16 cellular contexts compared by ENCODE assay signal in the genomic region with DNA sequence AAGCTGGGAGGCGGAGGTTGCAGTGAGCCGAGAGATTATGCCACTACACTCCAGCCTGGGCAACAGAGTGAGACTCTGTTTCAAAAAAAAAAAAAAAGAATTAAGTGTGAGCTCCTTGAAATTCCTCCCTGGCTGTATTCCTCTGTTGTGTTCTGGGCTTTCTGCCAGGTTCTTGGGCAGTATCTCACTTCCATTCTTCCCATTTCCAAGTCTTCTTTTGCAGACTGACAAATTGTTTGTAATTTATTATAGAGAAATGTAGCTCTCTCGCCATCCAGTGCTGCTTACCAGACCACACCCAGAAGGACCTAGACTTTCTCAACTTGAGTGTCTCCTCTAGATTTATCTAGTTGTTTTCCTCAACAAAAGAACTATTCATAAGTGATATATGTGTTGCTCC.
DNase-seq lines count a peak whose midpoint lies in the region; ATAC-seq, FAIRE-seq and TF ChIP-seq lines count a peak whose summit lies in the region.
"Had no signal": no experiment of that assay in that cellular context is flagged by ENCODE, and none has a peak within 500 bp of the region (broad histone marks: within the 10 kb centered on the region; RNA-seq: fewer than 3 reads in every experiment).

No MANE protein-coding gene starts in this region.

- no peaks in the 10 kb centered on the region for H3K9me3 Mint-ChIP-seq in activated T-helper 2 cell treated with anti-CD3 and anti-CD28 coated beads, Interferon-gamma antibody, Interleukin-2, Interleukin-4, amounts not matched to agents 10 μg/mL and 5 μg/mL and 100 μg/mL, durations not matched to agents 14 hours and 24 hours and 36 hours

- H3F3A ChIP-seq in GM23248 (ENCODE audit: insufficient read depth), result peaks cover 11% of the 10 kb centered on the region; the same call in 1 of the 2 replicates

- H3K4me1 Mint-ChIP-seq in activated T-helper 2 cell treated with anti-CD3 and anti-CD28 coated beads, Interferon-gamma antibody, Interleukin-2, Interleukin-4, amounts not matched to agents 10 μg/mL and 5 μg/mL and 100 μg/mL, durations not matched to agents 14 hours and 24 hours and 36 hours (ENCODE audit: low read depth), result no peaks in the 10 kb centered on the region
- H3K4me1 Mint-ChIP-seq: stimulated activated naive CD8-positive, alpha-beta T cell treated with anti-CD3 and anti-CD28 coated beads, Interleukin-15, amount 100 ng/mL, for 72 hours had no signal

- H3K27me3 Mint-ChIP-seq in activated T-helper 2 cell treated with anti-CD3 and anti-CD28 coated beads, Interferon-gamma antibody, Interleukin-2, Interleukin-4, amounts not matched to agents 10 μg/mL and 5 μg/mL and 100 μg/mL, durations not matched to agents 14 hours and 24 hours and 36 hours (ENCODE audit: low read depth), result no peaks in the 10 kb centered on the region
- H3K27me3 Mint-ChIP-seq: stimulated activated naive CD8-positive, alpha-beta T cell treated with anti-CD3 and anti-CD28 coated beads, Interleukin-15, amount 100 ng/mL, for 72 hours had no signal

- H3K9me2 ChIP-seq in GM23248 (ENCODE audit: insufficient read depth), result no peaks in the 10 kb centered on the region

- H3K27ac ChIP-seq in GM23248 (peak overlapping the region; percentile 27), SJSA1 (no peak overlapping the region)
- H3K27ac ChIP-seq: coronary artery, heart right ventricle, parathyroid adenoma had no signal

- H3K36me3 Mint-ChIP-seq in activated T-helper 2 cell treated with anti-CD3 and anti-CD28 coated beads, Interferon-gamma antibody, Interleukin-2, Interleukin-4, amounts not matched to agents 10 μg/mL and 5 μg/mL and 100 μg/mL, durations not matched to agents 14 hours and 24 hours and 36 hours (ENCODE audit: low read depth), result no peaks in the 10 kb centered on the region

- H3K36me3 ChIP-seq in GM23248 (ENCODE audit: low read depth) (no peaks in the 10 kb centered on the region), SJSA1 (no peaks in the 10 kb centered on the region)
- H3K36me3 ChIP-seq: heart right ventricle had no signal

- H3K27me3 ChIP-seq in GM23248 (replicated peaks; ENCODE audit: insufficient read depth), result no peaks in the 10 kb centered on the region
- no peaks in the 10 kb centered on the region for H3K27me3 ChIP-seq in SJSA1 (replicated peaks)
- H3K27me3 ChIP-seq: heart right ventricle had no signal

- H3K4me2 ChIP-seq in GM23248 (ENCODE audit: unreplicated experiment), result peak overlapping the region; percentile 16

- FAIRE-seq in GM19239 (lab: Jason Lieb, UNC), result no peak

- no peak overlapping the region for H3K9ac ChIP-seq in GM23248
- H3K9ac ChIP-seq: parathyroid adenoma had no signal

- no peak overlapping the region for H3K4me3 Mint-ChIP-seq in activated T-helper 2 cell treated with anti-CD3 and anti-CD28 coated beads, Interferon-gamma antibody, Interleukin-2, Interleukin-4, amounts not matched to agents 10 μg/mL and 5 μg/mL and 100 μg/mL, durations not matched to agents 14 hours and 24 hours and 36 hours (ENCODE audit: low read depth)
- H3K4me3 Mint-ChIP-seq: stimulated activated naive CD8-positive, alpha-beta T cell treated with anti-CD3 and anti-CD28 coated beads, Interleukin-15, amount 100 ng/mL, for 72 hours had no signal

- H3K9me3 ChIP-seq in GM23248 (ENCODE audit: low read depth) (no peaks in the 10 kb centered on the region), SJSA1 (replicated peaks) (no peaks in the 10 kb centered on the region)
- H3K9me3 ChIP-seq: heart right ventricle had no signal

- peak overlapping the region; percentile 54 for H2AFZ ChIP-seq in GM23248
- H2AFZ ChIP-seq: parathyroid adenoma had no signal

- TF ChIP-seq CTCF in retinal pigment epithelial cell (conservative IDR thresholded peaks at IDR 0.05; ENCODE audit: low read depth, low read length), result no peak

- peaks cover 39% of the 10 kb centered on the region for H3K4me1 ChIP-seq in GM23248 (ENCODE audit: insufficient read depth)
- peaks cover 19% of the 10 kb centered on the region for H3K4me1 ChIP-seq in SJSA1 (replicated peaks)
- H3K4me1 ChIP-seq: parathyroid adenoma had no signal

- no peaks in the 10 kb centered on the region for H4K20me1 ChIP-seq in GM23248 (ENCODE audit: insufficient read depth)

- in situ Hi-C loops in GM23248 (cut with MboI), result no loop called here

- peak; percentile 74 for DNase-seq in GM23248
- DNase-seq in SJSA1 (ENCODE audit: low read depth in 1 of 2, low spot score in 2 of 2), result peak; percentile 42 to 65
- peak; percentile 55 for DNase-seq in fibroblast of the conjunctiva (ENCODE audit: low read depth)
- peak; percentile 69 for DNase-seq in retinal pigment epithelial cell (ENCODE audit: low read depth)
- DNase-seq in NCI-H748 (lab: John Stamatoyannopoulos, UW; ENCODE audit: unreplicated experiment), result no peak
- DNase-seq in activated T-helper 2 cell treated with anti-CD3 and anti-CD28 coated beads, Interferon-gamma antibody, Interleukin-2, Interleukin-4, amounts not matched to agents 10 μg/mL and 5 μg/mL and 100 μg/mL, durations not matched to agents 14 hours and 24 hours and 36 hours (ENCODE audit: low spot score), result no peak
- DNase-seq in GM19239 (ENCODE audit: insufficient read length, low spot score), result no peak
- DNase-seq: activated effector memory CD4-positive, alpha-beta T cell treated with anti-CD3 and anti-CD28 coated beads, Interleukin-2, amount 50 U/mL, for 16 hours; NCI-H526; stimulated activated CD4-positive, alpha-beta T cell treated with anti-CD3 and anti-CD28 coated beads, Interleukin-4, amount 100 ng/mL, for 1 hour; stimulated activated naive CD8-positive, alpha-beta T cell treated with anti-CD3 and anti-CD28 coated beads, Interleukin-15, amount 100 ng/mL, for 72 hours had no signal

- intact Hi-C loops in activated T-helper 2 cell treated with anti-CD3 and anti-CD28 coated beads, Interferon-gamma antibody, Interleukin-2, Interleukin-4, amounts not matched to agents 10 μg/mL and 5 μg/mL and 100 μg/mL, durations not matched to agents 14 hours and 24 hours and 36 hours (cut with micrococcal nuclease), result no loop called here

- no peaks in the 10 kb centered on the region for H3K79me2 ChIP-seq in GM23248 (ENCODE audit: insufficient read depth)
- H3K79me2 ChIP-seq: parathyroid adenoma had no signal

- WGBS in GM23248 (ENCODE audit: low coverage in 1 of 2, low lambda C conversion rate in 2 of 2, missing lambda C conversion rate in 2 of 2), 2 experiments, result 12 to 23% methylated on average over 3 of the region's 3 CpGs

- no peak for ATAC-seq in HG03565 (IDR thresholded peaks at IDR 0.05; ENCODE audit: unreplicated experiment)
- ATAC-seq: heart right ventricle; stimulated activated naive CD8-positive, alpha-beta T cell treated with anti-CD3 and anti-CD28 coated beads, Interleukin-15, amount 100 ng/mL, for 72 hours had no signal

- H3K4me3 ChIP-seq in GM23248 (no peak overlapping the region), SJSA1 (no peak overlapping the region), retinal pigment epithelial cell (ENCODE audit: low read length) (no peak overlapping the region)
- H3K4me3 ChIP-seq: coronary artery, heart right ventricle, lung had no signal

- H3K27ac Mint-ChIP-seq in activated T-helper 2 cell treated with anti-CD3 and anti-CD28 coated beads, Interferon-gamma antibody, Interleukin-2, Interleukin-4, amounts not matched to agents 10 μg/mL and 5 μg/mL and 100 μg/mL, durations not matched to agents 14 hours and 24 hours and 36 hours, result no peak overlapping the region
- H3K27ac Mint-ChIP-seq: stimulated activated naive CD8-positive, alpha-beta T cell treated with anti-CD3 and anti-CD28 coated beads, Interleukin-15, amount 100 ng/mL, for 72 hours had no signal

Comparison
In these comparisons a context has a peak if more than half of its experiments do, and no peak if none do; other contexts are left out.
1. DNase-seq: peak in GM23248 (single experiment), SJSA1 (2 of 2), fibroblast of the conjunctiva (single experiment) and retinal pigment epithelial cell (single experiment); none in NCI-H748 (single experiment), activated T-helper 2 cell treated with anti-CD3 and anti-CD28 coated beads, Interferon-gamma antibody, Interleukin-2, Interleukin-4, amounts not matched to agents 10 μg/mL and 5 μg/mL and 100 μg/mL, durations not matched to agents 14 hours and 24 hours and 36 hours (single experiment) and GM19239 (single experiment).